ENCODE assay signal across 2 cellular contexts in the genomic region with DNA sequence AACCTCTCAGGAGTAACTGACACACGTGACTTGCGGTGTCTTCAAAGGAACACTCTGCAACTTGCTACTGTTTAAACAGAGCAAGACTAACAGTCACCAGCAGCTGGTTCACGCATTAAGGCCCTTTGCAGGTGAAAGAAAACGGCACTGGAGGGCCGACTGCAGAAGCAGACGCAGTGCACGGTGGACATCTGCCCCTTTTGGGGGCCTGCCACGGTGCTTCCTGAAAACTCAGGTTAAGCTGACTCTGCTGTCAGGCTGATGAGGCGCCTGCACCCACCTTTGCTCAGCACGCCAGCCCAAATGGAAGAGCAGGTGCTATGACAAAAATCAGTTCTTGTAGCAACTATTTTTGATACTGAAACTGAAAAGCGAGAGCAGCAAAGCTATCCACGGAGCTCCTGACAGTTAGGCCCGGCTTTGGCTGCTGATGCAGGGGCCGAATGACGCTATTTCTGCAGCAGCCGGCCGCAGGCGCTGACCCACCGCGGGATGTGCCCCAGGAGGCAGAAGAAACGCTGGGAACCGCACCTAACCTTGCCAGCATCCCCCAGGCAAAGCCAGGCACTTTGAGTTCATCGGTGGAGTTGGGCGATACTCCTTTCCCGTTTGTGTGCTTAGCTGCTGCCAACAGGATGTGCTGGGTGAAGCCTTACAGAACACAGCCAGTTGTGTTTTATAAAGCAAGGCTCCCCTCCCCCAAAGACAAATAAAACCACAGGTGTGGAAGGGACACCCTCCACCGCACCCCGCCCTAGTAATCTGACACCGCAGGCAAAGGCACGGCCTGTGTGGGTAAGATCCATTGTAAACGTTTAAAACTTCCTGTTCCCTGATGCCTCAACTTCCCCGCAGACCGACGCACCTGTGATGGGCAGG.
TF ChIP-seq lines count a peak whose summit lies in the region.

No MANE protein-coding gene starts in this region.

TF ChIP-seq in SK-N-SH treated with all-trans-retinoic acid at 6 μM for 48 hours, 23 proteins besides CTCF, POLR2A, EP300 and RAD21 (continued from another document):
- no peak for TF ChIP-seq PATZ1 (CRISPR knock-in tag; IDR thresholded peaks at IDR 0.05; ENCODE audit: borderline replicate concordance)
- TF ChIP-seq SNAI2 (CRISPR knock-in tag; IDR thresholded peaks at IDR 0.05), result no peak

TF ChIP-seq in SK-N-SH, 30 proteins besides CTCF, POLR2A, EP300 and RAD21 (continued from another document):
- no peak for TF ChIP-seq RXRA (IDR thresholded peaks at IDR 0.05; ENCODE audit: borderline replicate concordance, low read depth)
- no peak for TF ChIP-seq TEAD4 (IDR thresholded peaks at IDR 0.05; ENCODE audit: borderline replicate concordance, insufficient read depth)
- no peak for TF ChIP-seq PBX3 (IDR thresholded peaks at IDR 0.05)
